Comparison of ENCODE assay signal across 1 cellular context in the genomic region with DNA sequence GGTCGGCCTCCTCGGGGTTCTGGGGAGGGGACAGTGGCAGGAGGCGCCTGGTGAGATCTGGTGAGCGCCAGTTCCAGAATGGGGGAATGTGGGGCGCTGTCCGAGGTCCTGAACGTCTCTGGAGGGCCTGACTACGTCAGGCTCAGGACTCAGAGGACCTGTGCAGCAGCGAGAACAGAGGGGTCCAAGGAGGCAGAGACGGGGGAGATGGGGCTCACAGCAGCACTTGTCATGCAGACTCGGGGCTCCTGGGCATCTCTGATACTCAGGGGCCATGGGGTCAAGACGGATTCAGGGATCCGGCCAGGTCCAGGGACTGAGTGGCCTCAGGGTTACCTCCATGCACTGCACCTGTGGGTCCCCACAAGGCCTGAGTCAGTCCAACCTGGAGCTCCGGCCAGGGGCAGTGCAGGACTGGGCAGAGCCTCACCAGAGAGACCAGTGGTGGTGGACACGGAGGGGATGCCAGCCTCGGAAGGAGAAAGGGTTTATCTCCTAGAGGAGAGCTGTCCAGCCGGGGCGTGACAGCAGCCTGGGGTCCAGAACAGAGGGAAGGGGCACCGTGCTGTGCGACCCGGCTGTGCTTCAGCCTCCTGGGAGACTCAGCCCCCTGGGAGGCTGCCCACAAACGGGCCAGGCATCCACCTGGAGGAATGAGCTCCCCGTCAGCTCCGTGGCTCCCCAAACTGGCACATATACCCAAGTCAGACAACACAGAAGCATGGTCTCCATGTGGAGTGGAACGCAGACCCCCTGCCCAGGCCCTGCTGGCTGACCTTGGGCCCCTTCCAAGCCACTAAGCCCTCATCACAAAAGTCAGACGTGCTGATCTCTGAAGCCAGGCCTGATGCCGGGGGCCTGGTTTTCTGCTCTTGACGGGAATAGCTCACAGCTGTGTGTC.
TF ChIP-seq lines count a peak whose summit lies in the region.

No MANE protein-coding gene starts in this region.

TF ChIP-seq in H1, 55 proteins besides CTCF, POLR2A, EP300 and RAD21:
- TF ChIP-seq E2F6 (IDR thresholded peaks at IDR 0.05) (0 out of 2 replicates have a peak, but pooled peaks have one; percentile 18), SIX5 (IDR thresholded peaks at IDR 0.05; ENCODE audit: low read depth, low read length) (no peak), SIN3A (conservative IDR thresholded peaks at IDR 0.05 in 1 of 2, IDR thresholded peaks at IDR 0.05 in 1 of 2; ENCODE audit: low read depth in 1 of 2, low read length in 2 of 2) (peak; percentile 33 to 65; a peak in 1 of 4 replicates), TAF7 (optimal IDR thresholded peaks at IDR 0.05; ENCODE audit: borderline replicate concordance, low read depth, low read length) (peak; percentile 31), TEAD4 (IDR thresholded peaks at IDR 0.05; ENCODE audit: low read depth, low read length) (peak; percentile 96), CREB1 (IDR thresholded peaks at IDR 0.05) (0 out of 2 replicates have a peak, but pooled peaks have one; percentile 14), KDM1A (IDR thresholded peaks at IDR 0.05; ENCODE audit: borderline replicate concordance, low read length) (no peak), SIRT6 (IDR thresholded peaks at IDR 0.05; ENCODE audit: low read length) (no peak)
- TF ChIP-seq, protein P1, sequence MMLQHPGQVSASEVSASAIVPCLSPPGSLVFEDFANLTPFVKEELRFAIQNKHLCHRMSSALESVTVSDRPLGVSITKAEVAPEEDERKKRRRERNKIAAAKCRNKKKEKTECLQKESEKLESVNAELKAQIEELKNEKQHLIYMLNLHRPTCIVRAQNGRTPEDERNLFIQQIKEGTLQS (IDR thresholded peaks at IDR 0.05; ENCODE audit: insufficient read depth, low read depth, low read length) = no peak
TF ChIP-seq in H1: peak in this region for 5.
